In genomic region chr16:19294156-19294649, GRCh38 we compare ENCODE assay signal across 8 cellular contexts.
A peak's percentile ranks its signal among the peaks of the same experiment; 100 is the strongest.
DNase-seq lines count a peak whose midpoint lies in the region; ATAC-seq and TF ChIP-seq lines count a peak whose summit lies in the region.

No MANE protein-coding gene starts in this region.

- H3K27me3 Mint-ChIP-seq in dendritic cell treated with granulocyte-macrophage colony-stimulating factor and Interleukin-4, amounts not matched to agents 40 ng/mL and 50 ng/mL, for 4 days: peaks cover 5% of the 10 kb centered on the region

- intact Hi-C loops in dendritic cell treated with granulocyte-macrophage colony-stimulating factor and Interleukin-4, amounts not matched to agents 40 ng/mL and 50 ng/mL, for 4 days (cut with micrococcal nuclease): loop anchor here (5.0 kb wide), 1 partner anchor 177 kb away; no protein-coding TSS in a partner anchor

- peak overlapping the region; percentile 95 for H3K27ac Mint-ChIP-seq in dendritic cell treated with granulocyte-macrophage colony-stimulating factor and Interleukin-4, amounts not matched to agents 40 ng/mL and 50 ng/mL, for 4 days

- no peak overlapping the region for H3K4me3 ChIP-seq in GM12865 (ENCODE audit: low read depth, low read length)
- no peak overlapping the region for H3K4me3 ChIP-seq in HL-60 (replicated peaks; ENCODE audit: insufficient read depth, low read length)

- no peaks in the 10 kb centered on the region for H3K9me3 Mint-ChIP-seq in dendritic cell treated with granulocyte-macrophage colony-stimulating factor and Interleukin-4, amounts not matched to agents 40 ng/mL and 50 ng/mL, for 4 days

- no peaks in the 10 kb centered on the region for H3K36me3 Mint-ChIP-seq in dendritic cell treated with granulocyte-macrophage colony-stimulating factor and Interleukin-4, amounts not matched to agents 40 ng/mL and 50 ng/mL, for 4 days (ENCODE audit: low read depth)

- H3K27ac ChIP-seq in HL-60 (replicated peaks): no peak overlapping the region

- peak; percentile 74 for DNase-seq in GM12865 (ENCODE audit: low read depth)
- peak; percentile 28 to 80 for DNase-seq in HL-60 (ENCODE audit: low read depth in 1 of 2, low spot score in 1 of 2)
- DNase-seq in stimulated activated CD4-positive, alpha-beta T cell treated with anti-CD3 and anti-CD28 coated beads, Interleukin-15, amount 100 ng/mL, for 24 hours: peak; percentile 74
- no peak for DNase-seq in NCI-H1092 treated with DMSO at 0.1 percent for 48 hours (lab: John Stamatoyannopoulos, UW)
- DNase-seq in epidermal melanocyte (ENCODE audit: insufficient read length, low spot score): no peak

- no peak for TF ChIP-seq CTCF in GM12865 (IDR thresholded peaks at IDR 0.05; ENCODE audit: insufficient read depth, low read depth, low read length, missing control alignments)
- no peak for TF ChIP-seq CTCF in HL-60 (IDR thresholded peaks at IDR 0.05; ENCODE audit: insufficient read depth, low read length)

- H3K27me3 ChIP-seq in HL-60 (ENCODE audit: insufficient read depth, poor library complexity, severe bottlenecking): no peaks in the 10 kb centered on the region

- no peak overlapping the region for H3K4me3 Mint-ChIP-seq in dendritic cell treated with granulocyte-macrophage colony-stimulating factor and Interleukin-4, amounts not matched to agents 40 ng/mL and 50 ng/mL, for 4 days

- ATAC-seq in GM21367 (IDR thresholded peaks at IDR 0.05; ENCODE audit: unreplicated experiment): peak; percentile 71
- no peak for ATAC-seq in SK-N-SH treated with all-trans-retinoic acid at 6 μM for 48 hours

- peaks cover 76% of the 10 kb centered on the region for H3K4me1 Mint-ChIP-seq in dendritic cell treated with granulocyte-macrophage colony-stimulating factor and Interleukin-4, amounts not matched to agents 40 ng/mL and 50 ng/mL, for 4 days (ENCODE audit: low read depth)

TF ChIP-seq in SK-N-SH treated with all-trans-retinoic acid at 6 μM for 48 hours, 23 proteins besides CTCF, POLR2A, EP300 and RAD21:
- TF ChIP-seq, protein P1, sequence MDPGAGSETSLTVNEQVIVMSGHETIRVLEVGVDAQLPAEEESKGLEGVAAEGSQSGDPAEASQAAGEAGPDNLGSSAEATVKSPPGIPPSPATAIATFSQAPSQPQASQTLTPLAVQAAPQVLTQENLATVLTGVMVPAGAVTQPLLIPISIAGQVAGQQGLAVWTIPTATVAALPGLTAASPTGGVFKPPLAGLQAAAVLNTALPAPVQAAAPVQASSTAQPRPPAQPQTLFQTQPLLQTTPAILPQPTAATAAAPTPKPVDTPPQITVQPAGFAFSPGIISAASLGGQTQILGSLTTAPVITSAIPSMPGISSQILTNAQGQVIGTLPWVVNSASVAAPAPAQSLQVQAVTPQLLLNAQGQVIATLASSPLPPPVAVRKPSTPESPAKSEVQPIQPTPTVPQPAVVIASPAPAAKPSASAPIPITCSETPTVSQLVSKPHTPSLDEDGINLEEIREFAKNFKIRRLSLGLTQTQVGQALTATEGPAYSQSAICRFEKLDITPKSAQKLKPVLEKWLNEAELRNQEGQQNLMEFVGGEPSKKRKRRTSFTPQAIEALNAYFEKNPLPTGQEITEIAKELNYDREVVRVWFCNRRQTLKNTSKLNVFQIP (CRISPR knock-in tag; IDR thresholded peaks at IDR 0.05; ENCODE audit: borderline replicate concordance, low read depth): no peak
- TF ChIP-seq, protein P2, sequence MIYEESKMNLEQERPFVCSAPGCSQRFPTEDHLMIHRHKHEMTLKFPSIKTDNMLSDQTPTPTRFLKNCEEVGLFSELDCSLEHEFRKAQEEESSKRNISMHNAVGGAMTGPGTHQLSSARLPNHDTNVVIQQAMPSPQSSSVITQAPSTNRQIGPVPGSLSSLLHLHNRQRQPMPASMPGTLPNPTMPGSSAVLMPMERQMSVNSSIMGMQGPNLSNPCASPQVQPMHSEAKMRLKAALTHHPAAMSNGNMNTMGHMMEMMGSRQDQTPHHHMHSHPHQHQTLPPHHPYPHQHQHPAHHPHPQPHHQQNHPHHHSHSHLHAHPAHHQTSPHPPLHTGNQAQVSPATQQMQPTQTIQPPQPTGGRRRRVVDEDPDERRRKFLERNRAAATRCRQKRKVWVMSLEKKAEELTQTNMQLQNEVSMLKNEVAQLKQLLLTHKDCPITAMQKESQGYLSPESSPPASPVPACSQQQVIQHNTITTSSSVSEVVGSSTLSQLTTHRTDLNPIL (CRISPR knock-in tag; IDR thresholded peaks at IDR 0.05; ENCODE audit: low read depth): no peak
- no peak for TF ChIP-seq TSHZ2 (CRISPR knock-in tag; IDR thresholded peaks at IDR 0.05)
- TF ChIP-seq SNAI2 (CRISPR knock-in tag; IDR thresholded peaks at IDR 0.05): no peak
- no peak for TF ChIP-seq ZFP3 (CRISPR knock-in tag; IDR thresholded peaks at IDR 0.05)
- no peak for TF ChIP-seq ZNF70 (CRISPR knock-in tag; IDR thresholded peaks at IDR 0.05)
- no peak for TF ChIP-seq ZNF565 (CRISPR knock-in tag; conservative IDR thresholded peaks at IDR 0.05; ENCODE audit: low read depth)
- TF ChIP-seq, protein P3, sequence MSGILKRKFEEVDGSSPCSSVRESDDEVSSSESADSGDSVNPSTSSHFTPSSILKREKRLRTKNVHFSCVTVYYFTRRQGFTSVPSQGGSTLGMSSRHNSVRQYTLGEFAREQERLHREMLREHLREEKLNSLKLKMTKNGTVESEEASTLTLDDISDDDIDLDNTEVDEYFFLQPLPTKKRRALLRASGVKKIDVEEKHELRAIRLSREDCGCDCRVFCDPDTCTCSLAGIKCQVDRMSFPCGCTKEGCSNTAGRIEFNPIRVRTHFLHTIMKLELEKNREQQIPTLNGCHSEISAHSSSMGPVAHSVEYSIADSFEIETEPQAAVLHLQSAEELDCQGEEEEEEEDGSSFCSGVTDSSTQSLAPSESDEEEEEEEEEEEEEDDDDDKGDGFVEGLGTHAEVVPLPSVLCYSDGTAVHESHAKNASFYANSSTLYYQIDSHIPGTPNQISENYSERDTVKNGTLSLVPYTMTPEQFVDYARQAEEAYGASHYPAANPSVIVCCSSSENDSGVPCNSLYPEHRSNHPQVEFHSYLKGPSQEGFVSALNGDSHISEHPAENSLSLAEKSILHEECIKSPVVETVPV (CRISPR knock-in tag; IDR thresholded peaks at IDR 0.05): no peak
- no peak for TF ChIP-seq TCF4 (CRISPR knock-in tag; IDR thresholded peaks at IDR 0.05; ENCODE audit: borderline replicate concordance)
- TF ChIP-seq ZNF8 (CRISPR knock-in tag; IDR thresholded peaks at IDR 0.05): no peak
- TF ChIP-seq, protein P4, sequence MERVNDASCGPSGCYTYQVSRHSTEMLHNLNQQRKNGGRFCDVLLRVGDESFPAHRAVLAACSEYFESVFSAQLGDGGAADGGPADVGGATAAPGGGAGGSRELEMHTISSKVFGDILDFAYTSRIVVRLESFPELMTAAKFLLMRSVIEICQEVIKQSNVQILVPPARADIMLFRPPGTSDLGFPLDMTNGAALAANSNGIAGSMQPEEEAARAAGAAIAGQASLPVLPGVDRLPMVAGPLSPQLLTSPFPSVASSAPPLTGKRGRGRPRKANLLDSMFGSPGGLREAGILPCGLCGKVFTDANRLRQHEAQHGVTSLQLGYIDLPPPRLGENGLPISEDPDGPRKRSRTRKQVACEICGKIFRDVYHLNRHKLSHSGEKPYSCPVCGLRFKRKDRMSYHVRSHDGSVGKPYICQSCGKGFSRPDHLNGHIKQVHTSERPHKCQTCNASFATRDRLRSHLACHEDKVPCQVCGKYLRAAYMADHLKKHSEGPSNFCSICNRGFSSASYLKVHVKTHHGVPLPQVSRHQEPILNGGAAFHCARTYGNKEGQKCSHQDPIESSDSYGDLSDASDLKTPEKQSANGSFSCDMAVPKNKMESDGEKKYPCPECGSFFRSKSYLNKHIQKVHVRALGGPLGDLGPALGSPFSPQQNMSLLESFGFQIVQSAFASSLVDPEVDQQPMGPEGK (CRISPR knock-in tag; IDR thresholded peaks at IDR 0.05; ENCODE audit: borderline replicate concordance): no peak
- no peak for TF ChIP-seq ZFP30 (CRISPR knock-in tag; IDR thresholded peaks at IDR 0.05)
- no peak for TF ChIP-seq RARB (CRISPR knock-in tag; IDR thresholded peaks at IDR 0.05)
- no peak for TF ChIP-seq TOX (CRISPR knock-in tag; IDR thresholded peaks at IDR 0.05; ENCODE audit: borderline replicate concordance)
TF ChIP-seq in SK-N-SH treated with all-trans-retinoic acid at 6 μM for 48 hours: peak in this region for 0.

Comparison
In these comparisons a context has a peak if more than half of its experiments do, and no peak if none do; other contexts are left out.
1. DNase-seq: peak in GM12865 (single experiment), HL-60 (2 of 2) and stimulated activated CD4-positive, alpha-beta T cell treated with anti-CD3 and anti-CD28 coated beads, Interleukin-15, amount 100 ng/mL, for 24 hours (single experiment); none in NCI-H1092 treated with DMSO at 0.1 percent for 48 hours (single experiment) and epidermal melanocyte (single experiment).